In the genomic region with DNA sequence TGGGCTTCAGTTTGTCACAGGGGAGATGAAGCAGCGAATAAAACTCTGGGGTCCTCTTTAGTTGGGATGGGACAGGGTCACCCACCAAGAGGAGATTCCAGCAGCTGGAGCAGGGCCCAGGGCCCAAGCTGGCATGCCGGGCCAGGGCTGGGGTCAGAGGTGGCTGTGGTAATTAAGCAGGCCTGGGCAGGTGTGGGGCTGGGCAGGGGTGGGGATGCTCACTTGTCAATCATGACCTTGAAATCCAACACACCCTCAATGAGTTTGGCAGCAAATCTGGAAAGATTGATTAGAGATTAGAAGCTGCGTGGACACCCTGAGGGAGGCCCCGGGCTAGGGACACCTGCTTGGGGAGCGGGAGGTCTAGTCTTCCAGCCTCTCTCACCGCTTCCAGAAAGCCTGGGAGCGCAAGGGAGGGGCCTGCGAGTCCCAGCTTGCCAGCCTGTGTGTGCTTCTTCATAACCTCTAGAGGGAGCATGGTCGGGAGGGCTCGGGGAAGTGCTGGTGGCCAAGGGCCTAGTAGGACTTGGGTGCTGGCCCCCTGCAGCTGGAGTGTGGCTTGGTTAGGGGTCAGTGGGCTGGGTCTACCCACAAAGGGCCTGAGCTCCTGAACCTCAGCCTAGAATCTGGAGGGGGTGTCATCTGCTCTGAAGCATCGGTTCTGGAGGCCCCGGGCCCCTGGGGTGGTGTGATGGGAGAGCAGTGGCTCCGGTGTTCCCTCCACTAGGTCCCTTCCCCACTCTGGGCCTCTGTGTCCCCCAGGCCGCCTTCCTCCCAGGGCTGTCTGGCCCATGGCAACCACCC, we compare ENCODE assay signal across 7 cellular contexts. TPM values are rescaled to one million over a fixed set of nuclear protein-coding genes. Genes with fewer than 3 reads are reported as not detected.
DNase-seq lines count a peak whose midpoint lies in the region; ATAC-seq and TF ChIP-seq lines count a peak whose summit lies in the region.

No MANE protein-coding gene starts in this region.

- ATAC-seq in esophagus mucosa (peak; percentile 79), omental fat pad (ENCODE audit: low FRiP score) (no peak)

- H3K36me3 ChIP-seq in SJCRH30, result no peaks in the 10 kb centered on the region

- H3K4me1 Mint-ChIP-seq in nephron progenitor cell, result peaks cover 15% of the 10 kb centered on the region

- no peaks in the 10 kb centered on the region for H3K9me3 ChIP-seq in SJCRH30 (replicated peaks)

- H3K27me3 Mint-ChIP-seq in nephron progenitor cell (ENCODE audit: low read depth, poor library complexity), result peaks cover 5% of the 10 kb centered on the region

- no peaks in the 10 kb centered on the region for H3K36me3 Mint-ChIP-seq in nephron progenitor cell (ENCODE audit: low read depth)

- H3K27me3 ChIP-seq in SJCRH30, result no peaks in the 10 kb centered on the region

- peak; percentile 42 for TF ChIP-seq CTCF in nephron progenitor cell (IDR thresholded peaks at IDR 0.05)
- TF ChIP-seq CTCF in omental fat pad (IDR thresholded peaks at IDR 0.05), result no peak

- H3K27ac Mint-ChIP-seq in nephron progenitor cell, result no peak overlapping the region

- H3K9me3 Mint-ChIP-seq in nephron progenitor cell, result no peaks in the 10 kb centered on the region

- H3K27ac ChIP-seq in SJCRH30, result no peak overlapping the region

- H3K4me3 Mint-ChIP-seq in nephron progenitor cell, result no peak overlapping the region

- peaks cover 4% of the 10 kb centered on the region for H3K4me1 ChIP-seq in SJCRH30

- DNase-seq in EH (ENCODE audit: low read depth), result peak; percentile 58
- peak; percentile 93 for DNase-seq in HuH-7 (ENCODE audit: low spot score)
- DNase-seq in SJCRH30, result peak; percentile 78 to 83
- DNase-seq in nephron progenitor cell, result peak; percentile 52
- no peak for DNase-seq in omental fat pad (ENCODE audit: low spot score)
- DNase-seq in dedifferentiated amniotic fluid mesenchymal stem cell (ENCODE audit: extremely low spot score), result no peak

- no peak overlapping the region for H3K4me3 ChIP-seq in SJCRH30

RNA-seq across cellular contexts. Expression of gene CRAT, which starts 7.6 kb away (rescaled TPM):
- total RNA-seq in SJCRH30 (2014; rRNA removed; shearing (Covaris generic)), result 13.9 and 15.2 TPM in 2 replicates
- total RNA-seq in esophagus mucosa (33.4 TPM), omental fat pad (100 to 1,000 TPM in 1 of 4 donors, 10 to 100 TPM in 3; 47.3 to 107 (median 59.5) TPM)

RNA-seq across cellular contexts. Expression of gene PTPA, which starts 8.2 kb away (rescaled TPM):
- 79.7 and 81.8 TPM in 2 replicates for total RNA-seq in SJCRH30 (2014; rRNA removed; shearing (Covaris generic))
- total RNA-seq in esophagus mucosa, result 121 TPM
- 10 to 100 TPM; 37.2 to 49.5 (median 41.8) TPM for total RNA-seq in omental fat pad

RNA-seq across cellular contexts. Expression of gene DOLPP1, which starts 22.1 kb away (rescaled TPM):
- total RNA-seq in SJCRH30 (2014; rRNA removed; shearing (Covaris generic)), result 39.0 and 42.7 TPM in 2 replicates
- total RNA-seq in esophagus mucosa, result 14.7 TPM
- 1 to 10 TPM; 4.8 to 7.2 (median 6.6) TPM for total RNA-seq in omental fat pad

Comparison
In these comparisons a context has a peak if more than half of its experiments do, and no peak if none do; other contexts are left out.
1. DNase-seq: peak in EH (single experiment), HuH-7 (single experiment), SJCRH30 (2 of 2) and nephron progenitor cell (single experiment); none in omental fat pad (single experiment) and dedifferentiated amniotic fluid mesenchymal stem cell (single experiment).